In genomic region chr15:63504979-63505841, GRCh38 we compare ENCODE assay signal across 8 cellular contexts. TPM values are rescaled to one million over a fixed set of nuclear protein-coding genes. Genes with fewer than 3 reads are reported as not detected.
DNase-seq lines count a peak whose midpoint lies in the region; ATAC-seq and TF ChIP-seq lines count a peak whose summit lies in the region.

No MANE protein-coding gene starts in this region.

- H3K27me3 ChIP-seq in dorsolateral prefrontal cortex: peaks cover 0 to 5% (median 0%) of the 10 kb centered on the region in 45 donors
- no peaks in the 10 kb centered on the region for H3K27me3 ChIP-seq in liver (ENCODE audit: control insufficient read depth in 4 of 4, insufficient read depth in 4 of 4, low read length in 3 of 4)

- no peaks in the 10 kb centered on the region for H3K9me3 Mint-ChIP-seq in stimulated activated effector memory CD8-positive, alpha-beta T cell treated with anti-CD3 and anti-CD28 coated beads, Interleukin-12 subunit alpha, Interleukin-12 subunit beta, amount 100 ng/mL, for 72 hours

- H3K9ac ChIP-seq in liver (ENCODE audit: low read depth in 1 of 2, low read length in 2 of 2): peak overlapping the region; percentile 94 to 97

- peak overlapping the region; percentile 100 for H3K27ac Mint-ChIP-seq in stimulated activated effector memory CD8-positive, alpha-beta T cell treated with anti-CD3 and anti-CD28 coated beads, Interleukin-12 subunit alpha, Interleukin-12 subunit beta, amount 100 ng/mL, for 72 hours

- TF ChIP-seq RAD21 in liver (IDR thresholded peaks at IDR 0.05): peak; percentile 44 to 58

- H3K4me3 Mint-ChIP-seq in stimulated activated effector memory CD8-positive, alpha-beta T cell treated with anti-CD3 and anti-CD28 coated beads, Interleukin-12 subunit alpha, Interleukin-12 subunit beta, amount 100 ng/mL, for 72 hours: peak overlapping the region; percentile 87

- H3K4me3 ChIP-seq in GM12864 (ENCODE audit: low read depth, low read length) (peak overlapping the region; percentile 95), HEK293 (ENCODE audit: low read depth, low read length) (peak overlapping the region; percentile 80), dorsolateral prefrontal cortex (peak overlapping the region; percentile 56 to 88 (median 78)), liver (ENCODE audit: low read depth in 1 of 3, low read length in 3 of 3) (peak overlapping the region; percentile 85 to 97 (median 92))

- H3K4me1 ChIP-seq in HEK293 (ENCODE audit: control insufficient read depth, insufficient read depth, low read length) (peaks cover 31% of the 10 kb centered on the region), liver (ENCODE audit: control insufficient read depth in 4 of 4, insufficient read depth in 4 of 4, low read length in 3 of 4) (peaks cover 13 to 72% (median 50%) of the 10 kb centered on the region in 4 donors)

- intact Hi-C loops in dorsolateral prefrontal cortex (cut with DNase I): loop anchor here (1.0 to 10.0 kb wide), 5 partner anchors 18 to 220 kb away; no protein-coding TSS in a partner anchor

- CTCF ChIA-PET in HEK293 (lab: Yijun Ruan, JAX): interaction anchor here (0.5 to 1.6 kb wide), 6 partner anchors 12 to 38 kb away, joined by 3 to 6 read pairs (median 4); no protein-coding TSS in a partner anchor

- H3K36me3 ChIP-seq in HEK293 (ENCODE audit: control insufficient read depth in 2 of 2, insufficient read depth in 1 of 2, low read length in 2 of 2): no peaks in the 10 kb centered on the region
- H3K36me3 ChIP-seq in liver (ENCODE audit: control insufficient read depth in 4 of 4, insufficient read depth in 3 of 4, low read depth in 1 of 4, low read length in 3 of 4): no peaks in the 10 kb centered on the region

- POLR2A ChIA-PET in HEK293 (lab: Yijun Ruan, JAX): interaction anchor here (0.6 to 2.2 kb wide), 7 partner anchors 13 to 228 kb away, joined by 3 to 10 read pairs (median 3); partner anchors contain the start of gene APH1B

- no peaks in the 10 kb centered on the region for H3K9me3 ChIP-seq in HEK293 (ENCODE audit: control insufficient read depth, insufficient read depth, low read depth, low read length)
- no peaks in the 10 kb centered on the region for H3K9me3 ChIP-seq in liver (ENCODE audit: control insufficient read depth in 4 of 4, low read length in 3 of 4)

- DNase-seq in GM12864 (ENCODE audit: low read depth) (no peak), NCI-H146 (lab: John Stamatoyannopoulos, UW) (peak; percentile 57), dorsolateral prefrontal cortex (peak in 7 of 10 donors; percentile 25 to 56 (median 52)), COLO829 (ENCODE audit: low spot score) (no peak)
- DNase-seq in stimulated activated effector memory CD8-positive, alpha-beta T cell treated with anti-CD3 and anti-CD28 coated beads, Interleukin-12 subunit alpha, Interleukin-12 subunit beta, amount 100 ng/mL, for 72 hours (ENCODE audit: low spot score in 2 of 2): peak; percentile 37 to 76

- peaks cover 69% of the 10 kb centered on the region for H3K4me1 Mint-ChIP-seq in stimulated activated effector memory CD8-positive, alpha-beta T cell treated with anti-CD3 and anti-CD28 coated beads, Interleukin-12 subunit alpha, Interleukin-12 subunit beta, amount 100 ng/mL, for 72 hours

- H3K36me3 Mint-ChIP-seq in stimulated activated effector memory CD8-positive, alpha-beta T cell treated with anti-CD3 and anti-CD28 coated beads, Interleukin-12 subunit alpha, Interleukin-12 subunit beta, amount 100 ng/mL, for 72 hours: peaks cover 31% of the 10 kb centered on the region

- peak; percentile 2 for ATAC-seq in stimulated activated effector memory CD8-positive, alpha-beta T cell treated with anti-CD3 and anti-CD28 coated beads, Interleukin-12 subunit alpha, Interleukin-12 subunit beta, amount 100 ng/mL, for 72 hours

- H3K27ac ChIP-seq in HEK293 (ENCODE audit: extremely low read depth, low read depth, low read length) (peak overlapping the region; percentile 92), VCaP (peak overlapping the region; percentile 98), dorsolateral prefrontal cortex (peak overlapping the region; percentile 32 to 96 (median 88)), liver (ENCODE audit: low read depth in 1 of 2, low read length in 2 of 2) (peak overlapping the region; percentile 98)

- TF ChIP-seq CTCF in GM12864 (IDR thresholded peaks at IDR 0.05; ENCODE audit: low read depth, low read length, missing control alignments) (no peak), HEK293 (tag by site-specific recombination; IDR thresholded peaks at IDR 0.05) (no peak), VCaP (conservative IDR thresholded peaks at IDR 0.05) (peak; percentile 39), dorsolateral prefrontal cortex (IDR thresholded peaks at IDR 0.05 in 54 of 56, conservative IDR thresholded peaks at IDR 0.05 in 2 of 56; ENCODE audit: low read depth in 1 of 56, partially characterized antibody in 56 of 56) (peak in 24 of 56 donors; percentile 4 to 45 (median 18)), liver (IDR thresholded peaks at IDR 0.05; ENCODE audit: low read depth, low read length, missing input control) (peak; percentile 39)

- under 1% methylated on average over 79 of the region's 79 CpGs for WGBS in liver

TF ChIP-seq in HEK293, 187 proteins besides CTCF, POLR2A, EP300 and RAD21 (continues in another document):
- TF ChIP-seq ZNF174 (tag by site-specific recombination; IDR thresholded peaks at IDR 0.05) (no peak), ZNF596 (tag by site-specific recombination; IDR thresholded peaks at IDR 0.05) (no peak), ZNF488 (tag by site-specific recombination; IDR thresholded peaks at IDR 0.05) (no peak), ZNF292 (tag by site-specific recombination; IDR thresholded peaks at IDR 0.05; ENCODE audit: borderline replicate concordance, low read depth) (no peak), ZXDB (tag by site-specific recombination; IDR thresholded peaks at IDR 0.05) (0 out of 2 replicates have a peak, but pooled peaks have one; percentile 33), ZFP69B (tag by site-specific recombination; IDR thresholded peaks at IDR 0.05) (no peak), KLF10 (tag by site-specific recombination; IDR thresholded peaks at IDR 0.05) (0 out of 2 replicates have a peak, but pooled peaks have one; percentile 21)

TF ChIP-seq in liver, 16 proteins besides CTCF, POLR2A, EP300 and RAD21:
- TF ChIP-seq MAX (IDR thresholded peaks at IDR 0.05) (peak; percentile 28), JUND (IDR thresholded peaks at IDR 0.05) (no peak), ATF3 (IDR thresholded peaks at IDR 0.05) (no peak), YY1 (IDR thresholded peaks at IDR 0.05) (peak; percentile 55), SP1 (IDR thresholded peaks at IDR 0.05) (peak; percentile 6)
TF ChIP-seq in liver: peak in this region for 3.

RNA-seq across cellular contexts. Expression of gene USP3, which starts 0.8 kb away (rescaled TPM):
- total RNA-seq in dorsolateral prefrontal cortex (10 to 100 TPM; 11.5 to 36.2 (median 21.9) TPM), liver (10 to 100 TPM; 17.3 to 25.4 TPM)
- polyA plus RNA-seq in liver: 10 to 100 TPM in 1 of 2 donors, 1 to 10 TPM in 1; 8.5 to 12.3 TPM

Comparison
In these comparisons a context has a peak if more than half of its experiments do, and no peak if none do; other contexts are left out.
1. DNase-seq: peak in NCI-H146 (single experiment), dorsolateral prefrontal cortex (7 of 10) and stimulated activated effector memory CD8-positive, alpha-beta T cell treated with anti-CD3 and anti-CD28 coated beads, Interleukin-12 subunit alpha, Interleukin-12 subunit beta, amount 100 ng/mL, for 72 hours (2 of 2); none in GM12864 (single experiment) and COLO829 (single experiment).
2. CTCF ChIP-seq: peak in VCaP (single experiment) and liver (single experiment); none in GM12864 (single experiment) and HEK293 (single experiment).
3. Peak in every context shown above with its lines, with median percentiles within 50 percentile points of each other: H3K4me3 ChIP-seq and H3K27ac ChIP-seq.